Comparison of ENCODE assay signal across 8 cellular contexts in genomic region chr6:45423111-45423900, GRCh38. TPM values are rescaled to one million over a fixed set of nuclear protein-coding genes. Genes with fewer than 3 reads are reported as not detected.
DNase-seq lines count a peak whose midpoint lies in the region; ATAC-seq and TF ChIP-seq lines count a peak whose summit lies in the region.

No MANE protein-coding gene starts in this region.

- H3K27me3 ChIP-seq in Peyer's patch = peaks cover 0 to 26% of the 10 kb centered on the region in 2 donors

- TF ChIP-seq CTCF in Peyer's patch (IDR thresholded peaks at IDR 0.05) = no peak

- ATAC-seq in left lobe of liver (peak; percentile 8), GM21526 (IDR thresholded peaks at IDR 0.05; ENCODE audit: low FRiP score, unreplicated experiment) (no peak)

- peaks cover 0 to 26% (median 6%) of the 10 kb centered on the region in 4 donors for H3K4me1 ChIP-seq in Peyer's patch

- DNase-seq in EH (ENCODE audit: low read depth) (peak; percentile 41), Peyer's patch (peak; percentile 45 to 62 (median 51)), left lobe of liver (ENCODE audit: low spot score) (no peak), T1000 (lab: John Stamatoyannopoulos, UW) (no peak), NCI-H2196 (lab: John Stamatoyannopoulos, UW; ENCODE audit: unreplicated experiment) (no peak)
- peak; percentile 30 for DNase-seq in central memory CD4-positive, alpha-beta T cell
- DNase-seq in stimulated activated CD8-positive, alpha-beta memory T cell treated with anti-CD3 and anti-CD28 coated beads, Interleukin-12 subunit alpha, Interleukin-12 subunit beta, amount 100 ng/mL, for 4 hours (ENCODE audit: low read depth) = peak; percentile 17

- H3K9me3 ChIP-seq in Peyer's patch = no peaks in the 10 kb centered on the region

- peak overlapping the region; percentile 60 to 81 (median 62) for H3K4me3 ChIP-seq in Peyer's patch

- peak overlapping the region; percentile 84 to 92 (median 86) for H3K27ac ChIP-seq in Peyer's patch

- no peak for TF ChIP-seq POLR2A in Peyer's patch (IDR thresholded peaks at IDR 0.05)

- no peaks in the 10 kb centered on the region for H3K36me3 ChIP-seq in Peyer's patch

RNA-seq across cellular contexts. Expression of gene SUPT3H, which starts 45.6 kb away (rescaled TPM):
- 10 to 100 TPM in 1 of 4 donors, 1 to 10 TPM in 3; 2.0 to 17.3 (median 2.7) TPM for total RNA-seq in Peyer's patch
- 1.2 TPM for total RNA-seq in left lobe of liver

Comparison
In these comparisons a context has a peak if more than half of its experiments do, and no peak if none do; other contexts are left out.
1. DNase-seq: peak in EH (single experiment), Peyer's patch (3 of 3), central memory CD4-positive, alpha-beta T cell (single experiment) and stimulated activated CD8-positive, alpha-beta memory T cell treated with anti-CD3 and anti-CD28 coated beads, Interleukin-12 subunit alpha, Interleukin-12 subunit beta, amount 100 ng/mL, for 4 hours (single experiment); none in left lobe of liver (single experiment), T1000 (single experiment) and NCI-H2196 (single experiment).